ENCODE assay signal across 21 cellular contexts in genomic region chr1:10861822-10862221, GRCh38.
DNase-seq lines count a peak whose midpoint lies in the region; ATAC-seq, FAIRE-seq and TF ChIP-seq lines count a peak whose summit lies in the region.
"Had no signal": no experiment of that assay in that cellular context is flagged by ENCODE, and none has a peak within 500 bp of the region (broad histone marks: within the 10 kb centered on the region; RNA-seq: fewer than 3 reads in every experiment).

No MANE protein-coding gene starts in this region.

- peaks cover 5% of the 10 kb centered on the region; the same call in 1 of the 2 replicates for H3K23me2 ChIP-seq in H1 (ENCODE audit: low read depth, low read length)

- TF ChIP-seq RAD21 in H1 (IDR thresholded peaks at IDR 0.05 in 1 of 2, conservative IDR thresholded peaks at IDR 0.05 in 1 of 2; ENCODE audit: low read depth in 2 of 2, low read length in 2 of 2), result no peak

- TF ChIP-seq CTCF in H1 (IDR thresholded peaks at IDR 0.05; ENCODE audit: control extremely low read depth in 1 of 3, insufficient read depth in 1 of 3, low read depth in 1 of 3, low read length in 3 of 3) (no peak), psoas muscle (IDR thresholded peaks at IDR 0.05) (no peak)

- no peak overlapping the region for H3K27ac ChIP-seq in H1 (ENCODE audit: low read depth, low read length)
- peak overlapping the region; percentile 83 for H3K27ac ChIP-seq in psoas muscle
- H3K27ac ChIP-seq: A549, RWPE1 had no signal

- TF ChIP-seq POLR2A in H1 (IDR thresholded peaks at IDR 0.05; ENCODE audit: control extremely low read depth in 1 of 2, low read depth in 2 of 2, low read length in 2 of 2), result no peak

- ATAC-seq in psoas muscle, result no peak
- ATAC-seq: A549, PC-3, SK-N-SH treated with all-trans-retinoic acid at 6 μM for 48 hours had no signal

- POLR2A ChIA-PET in H1 (lab: Charles Lee; ENCODE audit: partially characterized antibody), result interaction anchor here (2.0 kb wide), 1 partner anchor 27 kb away, joined by 4 read pairs; no protein-coding TSS in a partner anchor

- intact Hi-C loops in psoas muscle (cut with DNase I), result loop anchor here (5.0 to 10.0 kb wide), 2 partner anchors 65 to 177 kb away; partner anchors contain the start of gene CASZ1 (in 1 of the 2)

- no peaks in the 10 kb centered on the region for H3K36me3 ChIP-seq in H7 (replicated peaks; ENCODE audit: control insufficient read depth, insufficient read depth, low read length)
- no peaks in the 10 kb centered on the region for H3K36me3 ChIP-seq in H1 (ENCODE audit: control insufficient read depth in 2 of 4, insufficient read depth in 4 of 4, low read length in 3 of 4)
- no peaks in the 10 kb centered on the region for H3K36me3 ChIP-seq in mucosa of stomach (ENCODE audit: control insufficient read depth, insufficient read depth, low read length)
- H3K36me3 ChIP-seq in psoas muscle (ENCODE audit: insufficient read depth in 1 of 2, low read depth in 1 of 2), result no peaks in the 10 kb centered on the region
- no peaks in the 10 kb centered on the region for H3K36me3 ChIP-seq in MG63

- H3K27me3 ChIP-seq in H7 (ENCODE audit: control insufficient read depth, insufficient read depth, low read length) (peaks cover 29% of the 10 kb centered on the region), H1 (replicated peaks in 1 of 4; ENCODE audit: control insufficient read depth in 3 of 4, extremely low read depth in 1 of 4, insufficient read depth in 3 of 4, low read length in 3 of 4) (peaks cover 0 to 19% (median 5%) of the 10 kb centered on the region in 4 experiments; a peak in 5 of 7 replicates), mucosa of stomach (ENCODE audit: control insufficient read depth, insufficient read depth, low read length) (peaks cover 22% of the 10 kb centered on the region), psoas muscle (ENCODE audit: insufficient read depth in 3 of 3, low read length in 2 of 3) (no peaks in the 10 kb centered on the region), MG63 (no peaks in the 10 kb centered on the region)

- no peaks in the 10 kb centered on the region for H4K20me1 ChIP-seq in H1 (replicated peaks in 1 of 2; ENCODE audit: control insufficient read depth in 1 of 2, insufficient read depth in 2 of 2, low read length in 2 of 2)

- 89% methylated on average over 5 of the region's 5 CpGs; no CpG with 5 or more reads in 1 of the 2 experiments for WGBS in H1 (ENCODE audit: extremely low coverage in 1 of 2, insufficient coverage in 1 of 2, insufficient read length in 1 of 2, insufficient replicate concordance in 2 of 2, low coverage in 1 of 2, low lambda C conversion rate in 2 of 2, missing lambda C conversion rate in 1 of 2), 2 experiments
- WGBS in psoas muscle, 3 donors, result 55 to 74% (median 58%) methylated on average over 5 of the region's 5 CpGs

- H3K4ac ChIP-seq in H1 (replicated peaks; ENCODE audit: insufficient read length, low read depth, low read length), result no peak overlapping the region

- H2AK5ac ChIP-seq in H1 (ENCODE audit: low read depth, low read length), result no peak overlapping the region; the same call in 1 of the 2 replicates

- no peaks in the 10 kb centered on the region for H3K79me1 ChIP-seq in H1 (ENCODE audit: low read depth, low read length)

- FAIRE-seq in H1 (lab: Jason Lieb, UNC), result no peak
- FAIRE-seq: A549 had no signal

- H2BK120ac ChIP-seq in H1 (replicated peaks; ENCODE audit: low read depth, low read length), result no peak overlapping the region

- H2BK20ac ChIP-seq in H1 (ENCODE audit: low read length), result 0 out of 2 replicates have a peak overlapping the region, but pooled peaks have one; percentile 48

- H3K23ac ChIP-seq in H1 (ENCODE audit: insufficient read length), result no peak overlapping the region

- DNase-seq in H7, result peak; percentile 60
- DNase-seq in H1 (ENCODE audit: low read depth in 1 of 2, low spot score in 2 of 2), result no peak
- DNase-seq in psoas muscle, result no peak
- DNase-seq in NCI-H510A (lab: John Stamatoyannopoulos, UW), result no peak
- DNase-seq in MG63, result no peak
- no peak for DNase-seq in NOMO-1 treated with DMSO at 0.1 percent for 48 hours (lab: John Stamatoyannopoulos, UW; ENCODE audit: unreplicated experiment)
- DNase-seq in kidney tubule cell (ENCODE audit: low spot score), result no peak
- DNase-seq: EL, GF-D8, HCEC 1CT, Karpas-422, NCI-H1417, NCI-H1694 treated with DMSO at 0.1 percent for 48 hours, NCI-H2081 treated with DMSO at 0.1 percent for 48 hours, NCI-H446, NCI-H526 treated with DMSO at 0.1 percent for 48 hours, PC-3 had no signal

- no peak overlapping the region for H2BK12ac ChIP-seq in H1 (ENCODE audit: low read depth, low read length)

- H2BK15ac ChIP-seq in H1 (ENCODE audit: low read length), result peak overlapping the region; percentile 76; the same call in 1 of the 2 replicates

- H3K56ac ChIP-seq in H1 (replicated peaks; ENCODE audit: insufficient read length, low read depth, low read length), result no peak overlapping the region

- H3K9ac ChIP-seq in H1 (replicated peaks in 1 of 4; ENCODE audit: extremely low read depth in 1 of 4, low read depth in 3 of 4, low read length in 3 of 4) (no peak overlapping the region), mucosa of stomach (ENCODE audit: low read length) (peak overlapping the region; percentile 15)

- H3K14ac ChIP-seq in H1 (ENCODE audit: insufficient read length), result no peak overlapping the region

- TF ChIP-seq EP300 in H1 (IDR thresholded peaks at IDR 0.05; ENCODE audit: borderline replicate concordance in 1 of 2, low read depth in 2 of 2, low read length in 2 of 2), result no peak

- no peak overlapping the region for H4K8ac ChIP-seq in H1 (ENCODE audit: extremely low read depth, insufficient read depth, low read length)

- H3K9me3 ChIP-seq in H1 (ENCODE audit: insufficient read depth in 2 of 2, low read depth in 1 of 2, low read length in 1 of 2) (no peaks in the 10 kb centered on the region), mucosa of stomach (ENCODE audit: control insufficient read depth, low read length) (no peaks in the 10 kb centered on the region), psoas muscle (no peaks in the 10 kb centered on the region), MG63 (no peaks in the 10 kb centered on the region)
- H3K9me3 ChIP-seq: A549 had no signal

- CTCF ChIA-PET in H1 (lab: Charles Lee; ENCODE audit: partially characterized antibody), result interaction anchor here (0.7 to 3.8 kb wide), 12 partner anchors 8 to 344 kb away, joined by 3 to 16 read pairs (median 3); no protein-coding TSS in a partner anchor

- H3K4me3 ChIP-seq in H7 (ENCODE audit: insufficient read depth, low read depth, low read length) (no peak overlapping the region), H1 (ENCODE audit: extremely low read depth in 1 of 4, insufficient read depth in 2 of 4, low read depth in 3 of 4, low read length in 4 of 4) (no peak overlapping the region), mucosa of stomach (ENCODE audit: low read length) (no peak overlapping the region), psoas muscle (no peak overlapping the region), MG63 (no peak overlapping the region)
- H3K4me3 ChIP-seq: A549 had no signal

- H4K91ac ChIP-seq in H1 (replicated peaks; ENCODE audit: insufficient read length, low read length), result no peak overlapping the region

- H3K79me2 ChIP-seq in H1 (ENCODE audit: control insufficient read depth in 1 of 2, insufficient read depth in 2 of 2, low read length in 2 of 2), result no peaks in the 10 kb centered on the region

- H4K5ac ChIP-seq in H1 (ENCODE audit: insufficient read length, low read depth, low read length), result no peak overlapping the region

- no peak overlapping the region; the same call in 1 of the 2 replicates for H3K18ac ChIP-seq in H1 (ENCODE audit: extremely low read depth, low read length)

- H3K4me1 ChIP-seq in H1 (replicated peaks in 1 of 4; ENCODE audit: control insufficient read depth in 3 of 4, insufficient read depth in 4 of 4, low read length in 3 of 4), result peaks cover 0 to 16% (median 10%) of the 10 kb centered on the region in 4 experiments; a peak in 6 of 7 replicates
- peaks cover 21% of the 10 kb centered on the region for H3K4me1 ChIP-seq in mucosa of stomach (ENCODE audit: control insufficient read depth, insufficient read depth, low read length)
- H3K4me1 ChIP-seq in psoas muscle, result peaks cover 54% of the 10 kb centered on the region
- H3K4me1 ChIP-seq: A549 had no signal

- no peak overlapping the region for H3K4me2 ChIP-seq in H1 (ENCODE audit: insufficient read depth in 1 of 2, low read depth in 2 of 2, low read length in 2 of 2)
- H3K4me2 ChIP-seq: A549 had no signal

- H2AFZ ChIP-seq in H1 (ENCODE audit: low read length), result no peak overlapping the region

- H2BK5ac ChIP-seq in H1 (ENCODE audit: low read depth, low read length), result no peak overlapping the region

TF ChIP-seq in H1, 55 proteins besides CTCF, POLR2A, EP300 and RAD21 (continues in another document):
- TF ChIP-seq CBX5 (IDR thresholded peaks at IDR 0.05; ENCODE audit: low read depth, low read length) (no peak), CEBPB (IDR thresholded peaks at IDR 0.05; ENCODE audit: low read depth, low read length) (no peak), RXRA (IDR thresholded peaks at IDR 0.05; ENCODE audit: insufficient read depth, low read depth, low read length) (no peak), FOSL1 (IDR thresholded peaks at IDR 0.05; ENCODE audit: insufficient read depth, low read depth, low read length) (no peak), BRCA1 (IDR thresholded peaks at IDR 0.05; ENCODE audit: low read depth, low read length) (no peak), SP1 (IDR thresholded peaks at IDR 0.05; ENCODE audit: low read depth, low read length) (no peak), KDM4A (IDR thresholded peaks at IDR 0.05; ENCODE audit: low read depth, low read length, severe bottlenecking) (no peak), BCL11A (IDR thresholded peaks at IDR 0.05; ENCODE audit: low read depth in 2 of 2, low read length in 2 of 2) (no peak), PHF8 (conservative IDR thresholded peaks at IDR 0.05; ENCODE audit: low read depth, low read length) (no peak)
